ENCODE assay signal across 1 cellular context in genomic region chr6:160931378-160932343, GRCh38.
TF ChIP-seq lines count a peak whose summit lies in the region.

No MANE protein-coding gene starts in this region.

TF ChIP-seq in HepG2, 621 proteins besides CTCF, POLR2A, EP300 and RAD21 (continued from another document and continues in another):
- 0 out of 2 replicates have a peak, but pooled peaks have one; percentile 23 for TF ChIP-seq TCF7 (IDR thresholded peaks at IDR 0.05; ENCODE audit: low read depth)
- TF ChIP-seq ZMYM3 (CRISPR knock-in tag; IDR thresholded peaks at IDR 0.05) = no peak
- TF ChIP-seq ZSCAN5A (CRISPR knock-in tag; IDR thresholded peaks at IDR 0.05; ENCODE audit: borderline replicate concordance) = no peak
- TF ChIP-seq ISL2 (CRISPR knock-in tag; IDR thresholded peaks at IDR 0.05) = no peak
- TF ChIP-seq PCBP2 (optimal IDR thresholded peaks at IDR 0.05; ENCODE audit: low read depth, low read length, poor library complexity, severe bottlenecking) = no peak
- no peak for TF ChIP-seq ZBTB14 (CRISPR knock-in tag; IDR thresholded peaks at IDR 0.05)
- no peak for TF ChIP-seq BCL6 (CRISPR knock-in tag; IDR thresholded peaks at IDR 0.05)
- no peak for TF ChIP-seq FOXK2 (IDR thresholded peaks at IDR 0.05)
- TF ChIP-seq, protein P1, sequence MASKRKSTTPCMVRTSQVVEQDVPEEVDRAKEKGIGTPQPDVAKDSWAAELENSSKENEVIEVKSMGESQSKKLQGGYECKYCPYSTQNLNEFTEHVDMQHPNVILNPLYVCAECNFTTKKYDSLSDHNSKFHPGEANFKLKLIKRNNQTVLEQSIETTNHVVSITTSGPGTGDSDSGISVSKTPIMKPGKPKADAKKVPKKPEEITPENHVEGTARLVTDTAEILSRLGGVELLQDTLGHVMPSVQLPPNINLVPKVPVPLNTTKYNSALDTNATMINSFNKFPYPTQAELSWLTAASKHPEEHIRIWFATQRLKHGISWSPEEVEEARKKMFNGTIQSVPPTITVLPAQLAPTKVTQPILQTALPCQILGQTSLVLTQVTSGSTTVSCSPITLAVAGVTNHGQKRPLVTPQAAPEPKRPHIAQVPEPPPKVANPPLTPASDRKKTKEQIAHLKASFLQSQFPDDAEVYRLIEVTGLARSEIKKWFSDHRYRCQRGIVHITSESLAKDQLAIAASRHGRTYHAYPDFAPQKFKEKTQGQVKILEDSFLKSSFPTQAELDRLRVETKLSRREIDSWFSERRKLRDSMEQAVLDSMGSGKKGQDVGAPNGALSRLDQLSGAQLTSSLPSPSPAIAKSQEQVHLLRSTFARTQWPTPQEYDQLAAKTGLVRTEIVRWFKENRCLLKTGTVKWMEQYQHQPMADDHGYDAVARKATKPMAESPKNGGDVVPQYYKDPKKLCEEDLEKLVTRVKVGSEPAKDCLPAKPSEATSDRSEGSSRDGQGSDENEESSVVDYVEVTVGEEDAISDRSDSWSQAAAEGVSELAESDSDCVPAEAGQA (IDR thresholded peaks at IDR 0.05; ENCODE audit: low read depth) = no peak
- TF ChIP-seq, protein P1 (CRISPR knock-in tag; IDR thresholded peaks at IDR 0.05; ENCODE audit: borderline replicate concordance) = no peak
- no peak for TF ChIP-seq FOXP1 (IDR thresholded peaks at IDR 0.05)
- TF ChIP-seq FOXP1 (CRISPR knock-in tag; IDR thresholded peaks at IDR 0.05) = peak; percentile 31; the same call in 1 of the 2 replicates
- TF ChIP-seq SP140L (CRISPR knock-in tag; IDR thresholded peaks at IDR 0.05; ENCODE audit: borderline replicate concordance) = no peak
- TF ChIP-seq CC2D1A (CRISPR knock-in tag; IDR thresholded peaks at IDR 0.05) = no peak; the same call in 1 of the 2 replicates
- TF ChIP-seq, protein P2, sequence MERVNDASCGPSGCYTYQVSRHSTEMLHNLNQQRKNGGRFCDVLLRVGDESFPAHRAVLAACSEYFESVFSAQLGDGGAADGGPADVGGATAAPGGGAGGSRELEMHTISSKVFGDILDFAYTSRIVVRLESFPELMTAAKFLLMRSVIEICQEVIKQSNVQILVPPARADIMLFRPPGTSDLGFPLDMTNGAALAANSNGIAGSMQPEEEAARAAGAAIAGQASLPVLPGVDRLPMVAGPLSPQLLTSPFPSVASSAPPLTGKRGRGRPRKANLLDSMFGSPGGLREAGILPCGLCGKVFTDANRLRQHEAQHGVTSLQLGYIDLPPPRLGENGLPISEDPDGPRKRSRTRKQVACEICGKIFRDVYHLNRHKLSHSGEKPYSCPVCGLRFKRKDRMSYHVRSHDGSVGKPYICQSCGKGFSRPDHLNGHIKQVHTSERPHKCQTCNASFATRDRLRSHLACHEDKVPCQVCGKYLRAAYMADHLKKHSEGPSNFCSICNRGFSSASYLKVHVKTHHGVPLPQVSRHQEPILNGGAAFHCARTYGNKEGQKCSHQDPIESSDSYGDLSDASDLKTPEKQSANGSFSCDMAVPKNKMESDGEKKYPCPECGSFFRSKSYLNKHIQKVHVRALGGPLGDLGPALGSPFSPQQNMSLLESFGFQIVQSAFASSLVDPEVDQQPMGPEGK (CRISPR knock-in tag; IDR thresholded peaks at IDR 0.05) = no peak
- TF ChIP-seq, protein P3, sequence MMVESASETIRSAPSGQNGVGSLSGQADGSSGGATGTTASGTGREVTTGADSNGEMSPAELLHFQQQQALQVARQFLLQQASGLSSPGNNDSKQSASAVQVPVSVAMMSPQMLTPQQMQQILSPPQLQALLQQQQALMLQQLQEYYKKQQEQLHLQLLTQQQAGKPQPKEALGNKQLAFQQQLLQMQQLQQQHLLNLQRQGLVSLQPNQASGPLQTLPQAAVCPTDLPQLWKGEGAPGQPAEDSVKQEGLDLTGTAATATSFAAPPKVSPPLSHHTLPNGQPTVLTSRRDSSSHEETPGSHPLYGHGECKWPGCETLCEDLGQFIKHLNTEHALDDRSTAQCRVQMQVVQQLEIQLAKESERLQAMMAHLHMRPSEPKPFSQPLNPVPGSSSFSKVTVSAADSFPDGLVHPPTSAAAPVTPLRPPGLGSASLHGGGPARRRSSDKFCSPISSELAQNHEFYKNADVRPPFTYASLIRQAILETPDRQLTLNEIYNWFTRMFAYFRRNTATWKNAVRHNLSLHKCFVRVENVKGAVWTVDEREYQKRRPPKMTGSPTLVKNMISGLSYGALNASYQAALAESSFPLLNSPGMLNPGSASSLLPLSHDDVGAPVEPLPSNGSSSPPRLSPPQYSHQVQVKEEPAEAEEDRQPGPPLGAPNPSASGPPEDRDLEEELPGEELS (CRISPR knock-in tag; IDR thresholded peaks at IDR 0.05) = 0 out of 2 replicates have a peak, but pooled peaks have one; percentile 21
- TF ChIP-seq, protein P4, sequence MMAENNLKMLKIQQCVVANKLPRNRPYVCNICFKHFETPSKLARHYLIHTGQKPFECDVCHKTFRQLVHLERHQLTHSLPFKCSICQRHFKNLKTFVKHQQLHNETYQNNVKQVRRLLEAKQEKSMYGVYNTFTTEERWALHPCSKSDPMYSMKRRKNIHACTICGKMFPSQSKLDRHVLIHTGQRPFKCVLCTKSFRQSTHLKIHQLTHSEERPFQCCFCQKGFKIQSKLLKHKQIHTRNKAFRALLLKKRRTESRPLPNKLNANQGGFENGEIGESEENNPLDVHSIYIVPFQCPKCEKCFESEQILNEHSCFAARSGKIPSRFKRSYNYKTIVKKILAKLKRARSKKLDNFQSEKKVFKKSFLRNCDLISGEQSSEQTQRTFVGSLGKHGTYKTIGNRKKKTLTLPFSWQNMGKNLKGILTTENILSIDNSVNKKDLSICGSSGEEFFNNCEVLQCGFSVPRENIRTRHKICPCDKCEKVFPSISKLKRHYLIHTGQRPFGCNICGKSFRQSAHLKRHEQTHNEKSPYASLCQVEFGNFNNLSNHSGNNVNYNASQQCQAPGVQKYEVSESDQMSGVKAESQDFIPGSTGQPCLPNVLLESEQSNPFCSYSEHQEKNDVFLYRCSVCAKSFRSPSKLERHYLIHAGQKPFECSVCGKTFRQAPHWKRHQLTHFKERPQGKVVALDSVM (CRISPR knock-in tag; IDR thresholded peaks at IDR 0.05) = no peak
- no peak for TF ChIP-seq ISX (CRISPR knock-in tag; conservative IDR thresholded peaks at IDR 0.05)
- TF ChIP-seq ZBTB1 (CRISPR knock-in tag; IDR thresholded peaks at IDR 0.05; ENCODE audit: borderline replicate concordance) = no peak
- TF ChIP-seq MAFK (conservative IDR thresholded peaks at IDR 0.05 in 1 of 2, IDR thresholded peaks at IDR 0.05 in 1 of 2; ENCODE audit: low read length in 2 of 2) = no peak
- no peak for TF ChIP-seq SYNCRIP (IDR thresholded peaks at IDR 0.05; ENCODE audit: insufficient read depth, low read depth, low read length)
- no peak for TF ChIP-seq ZBTB7A (CRISPR knock-in tag; IDR thresholded peaks at IDR 0.05)
- TF ChIP-seq ZBED4 (CRISPR knock-in tag; IDR thresholded peaks at IDR 0.05; ENCODE audit: borderline replicate concordance) = no peak
- TF ChIP-seq, protein P5, sequence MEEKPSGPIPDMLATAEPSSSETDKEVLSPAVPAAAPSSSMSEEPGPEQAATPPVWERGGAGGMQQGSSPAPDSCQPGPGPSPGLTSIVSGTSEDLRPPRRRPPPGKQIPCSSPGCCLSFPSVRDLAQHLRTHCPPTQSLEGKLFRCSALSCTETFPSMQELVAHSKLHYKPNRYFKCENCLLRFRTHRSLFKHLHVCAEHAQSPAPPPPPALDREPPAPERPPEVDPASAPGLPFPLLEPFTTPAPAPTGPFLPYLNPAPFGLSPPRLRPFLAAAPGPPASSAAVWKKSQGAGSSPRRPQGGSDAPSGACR (CRISPR knock-in tag; IDR thresholded peaks at IDR 0.05) = no peak
- no peak for TF ChIP-seq SIX1 (CRISPR knock-in tag; IDR thresholded peaks at IDR 0.05; ENCODE audit: borderline replicate concordance)
- TF ChIP-seq, protein P6, sequence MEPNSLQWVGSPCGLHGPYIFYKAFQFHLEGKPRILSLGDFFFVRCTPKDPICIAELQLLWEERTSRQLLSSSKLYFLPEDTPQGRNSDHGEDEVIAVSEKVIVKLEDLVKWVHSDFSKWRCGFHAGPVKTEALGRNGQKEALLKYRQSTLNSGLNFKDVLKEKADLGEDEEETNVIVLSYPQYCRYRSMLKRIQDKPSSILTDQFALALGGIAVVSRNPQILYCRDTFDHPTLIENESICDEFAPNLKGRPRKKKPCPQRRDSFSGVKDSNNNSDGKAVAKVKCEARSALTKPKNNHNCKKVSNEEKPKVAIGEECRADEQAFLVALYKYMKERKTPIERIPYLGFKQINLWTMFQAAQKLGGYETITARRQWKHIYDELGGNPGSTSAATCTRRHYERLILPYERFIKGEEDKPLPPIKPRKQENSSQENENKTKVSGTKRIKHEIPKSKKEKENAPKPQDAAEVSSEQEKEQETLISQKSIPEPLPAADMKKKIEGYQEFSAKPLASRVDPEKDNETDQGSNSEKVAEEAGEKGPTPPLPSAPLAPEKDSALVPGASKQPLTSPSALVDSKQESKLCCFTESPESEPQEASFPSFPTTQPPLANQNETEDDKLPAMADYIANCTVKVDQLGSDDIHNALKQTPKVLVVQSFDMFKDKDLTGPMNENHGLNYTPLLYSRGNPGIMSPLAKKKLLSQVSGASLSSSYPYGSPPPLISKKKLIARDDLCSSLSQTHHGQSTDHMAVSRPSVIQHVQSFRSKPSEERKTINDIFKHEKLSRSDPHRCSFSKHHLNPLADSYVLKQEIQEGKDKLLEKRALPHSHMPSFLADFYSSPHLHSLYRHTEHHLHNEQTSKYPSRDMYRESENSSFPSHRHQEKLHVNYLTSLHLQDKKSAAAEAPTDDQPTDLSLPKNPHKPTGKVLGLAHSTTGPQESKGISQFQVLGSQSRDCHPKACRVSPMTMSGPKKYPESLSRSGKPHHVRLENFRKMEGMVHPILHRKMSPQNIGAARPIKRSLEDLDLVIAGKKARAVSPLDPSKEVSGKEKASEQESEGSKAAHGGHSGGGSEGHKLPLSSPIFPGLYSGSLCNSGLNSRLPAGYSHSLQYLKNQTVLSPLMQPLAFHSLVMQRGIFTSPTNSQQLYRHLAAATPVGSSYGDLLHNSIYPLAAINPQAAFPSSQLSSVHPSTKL (CRISPR knock-in tag; IDR thresholded peaks at IDR 0.05) = no peak
- TF ChIP-seq ETV5 (CRISPR knock-in tag; IDR thresholded peaks at IDR 0.05; ENCODE audit: borderline replicate concordance) = no peak
- TF ChIP-seq ZNF224 (CRISPR knock-in tag; IDR thresholded peaks at IDR 0.05) = no peak
